Comparison of ENCODE assay signal across 8 cellular contexts in the genomic region with DNA sequence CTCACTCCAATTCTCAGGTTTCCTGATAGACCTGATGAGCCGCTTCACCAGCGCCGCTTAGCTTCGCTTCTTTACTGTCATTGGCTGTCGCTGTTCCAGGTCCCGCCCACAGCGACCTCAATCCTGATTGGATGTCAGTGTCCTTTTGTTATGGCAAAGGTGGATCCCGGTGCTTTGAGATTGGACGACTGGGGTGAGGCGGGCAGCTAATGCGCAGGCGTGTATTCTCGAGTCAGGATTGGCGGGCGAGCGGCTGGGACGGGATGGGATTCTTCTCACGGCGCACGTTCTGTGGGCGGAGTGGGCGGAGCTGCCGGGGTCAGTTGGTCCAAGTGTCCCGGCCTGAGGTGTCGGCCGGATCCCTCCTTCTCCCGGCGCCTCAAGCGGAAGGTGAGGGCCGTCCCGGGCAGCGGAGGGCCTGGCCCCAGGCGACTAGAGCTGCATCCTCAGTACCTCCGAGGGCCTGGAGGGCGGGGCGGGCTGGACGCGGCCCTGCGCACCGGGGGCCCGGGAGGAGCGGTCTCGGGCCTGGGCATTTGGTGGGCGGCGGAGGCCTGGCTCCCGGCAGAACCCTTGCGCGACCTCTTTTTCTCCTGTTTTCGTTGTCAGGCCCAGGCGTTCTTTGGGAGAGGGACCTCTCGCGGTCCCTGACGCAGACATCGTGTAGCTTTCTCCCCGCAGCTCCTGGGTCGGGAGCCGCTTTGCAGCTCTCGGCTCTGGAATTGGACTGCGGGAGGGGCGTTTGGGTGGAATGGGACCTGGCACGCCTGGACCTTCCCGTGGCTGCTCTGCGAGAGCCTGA. TPM values are rescaled to one million over a fixed set of nuclear protein-coding genes. Genes with fewer than 3 reads are reported as not detected.
A peak's percentile ranks its signal among the peaks of the same experiment; 100 is the strongest.
DNase-seq lines count a peak whose midpoint lies in the region; ATAC-seq and TF ChIP-seq lines count a peak whose summit lies in the region.

SCOC (plus strand) TSS at position 319 of the 802 bp plus-strand sequence. CDS start 5,525 bp downstream, outside the sequence.

- no peaks in the 10 kb centered on the region for H3K27me3 Mint-ChIP-seq in CD14-positive monocyte (ENCODE audit: low read depth in 3 of 3)
- H3K27me3 Mint-ChIP-seq in activated CD8-positive, alpha-beta T cell treated with anti-CD3 and anti-CD28 coated beads for 36 hours = no peaks in the 10 kb centered on the region

- DNase-seq in CD14-positive monocyte (ENCODE audit: low spot score) (peak; percentile 98), NCI-H82 (lab: John Stamatoyannopoulos, UW) (peak; percentile 99), ecto neural progenitor cell (ENCODE audit: low spot score) (peak; percentile 99), lower leg skin (ENCODE audit: low spot score in 2 of 2) (peak; percentile 100)
- peak; percentile 99 for DNase-seq in activated CD8-positive, alpha-beta T cell treated with anti-CD3 and anti-CD28 coated beads for 36 hours
- DNase-seq in stimulated activated CD4-positive, alpha-beta T cell treated with anti-CD3 and anti-CD28 coated beads, Interleukin-4, amount 100 ng/mL, for 48 hours (ENCODE audit: low read depth in 2 of 2) = peak; percentile 92 to 97

- H3K4me3 ChIP-seq in lower leg skin (ENCODE audit: low read depth, poor library complexity, severe bottlenecking) = peak within 1 kb of the TSS; percentile 95

- no peaks in the 10 kb centered on the region for H3K9me3 Mint-ChIP-seq in CD14-positive monocyte
- H3K9me3 Mint-ChIP-seq in activated CD8-positive, alpha-beta T cell treated with anti-CD3 and anti-CD28 coated beads for 36 hours = no peaks in the 10 kb centered on the region

- TF ChIP-seq CTCF in CD14-positive monocyte (IDR thresholded peaks at IDR 0.05) = no peak
- TF ChIP-seq CTCF in activated CD8-positive, alpha-beta T cell treated with anti-CD3 and anti-CD28 coated beads for 36 hours (IDR thresholded peaks at IDR 0.05) = no peak
- TF ChIP-seq CTCF in lower leg skin (IDR thresholded peaks at IDR 0.05) = no peak

- no peaks in the 10 kb centered on the region for H3K36me3 Mint-ChIP-seq in CD14-positive monocyte
- H3K36me3 Mint-ChIP-seq in activated CD8-positive, alpha-beta T cell treated with anti-CD3 and anti-CD28 coated beads for 36 hours (ENCODE audit: low read depth) = peaks cover 2% of the 10 kb centered on the region

- H3K4me3 Mint-ChIP-seq in CD14-positive monocyte = no peak within 1 kb of the TSS
- H3K4me3 Mint-ChIP-seq in activated CD8-positive, alpha-beta T cell treated with anti-CD3 and anti-CD28 coated beads for 36 hours = no peak within 1 kb of the TSS

- POLR2A ChIA-PET in activated CD8-positive, alpha-beta T cell treated with anti-CD3 and anti-CD28 coated beads for 36 hours (lab: Charles Lee) = interaction anchor here (2.1 kb wide), 1 partner anchor 10 kb away, joined by 6 read pairs; no protein-coding TSS in a partner anchor

- CTCF ChIA-PET in activated CD8-positive, alpha-beta T cell treated with anti-CD3 and anti-CD28 coated beads for 36 hours (lab: Charles Lee) = interaction anchor here (0.7 to 6.2 kb wide), 13 partner anchors 9 to 716 kb away, joined by 3 to 64 read pairs (median 5); partner anchors contain the start of genes CLGN and ELMOD2

- intact Hi-C loops in CD14-positive monocyte (cut with micrococcal nuclease) (loop anchor here in 1 of 2 donors (5.0 kb wide), 1 partner anchor 149 kb away; the partner anchor contains the start of gene ELMOD2), lower leg skin (cut with DNase I; ENCODE audit: low total_unique reads) (no loop called here)
- intact Hi-C loops in activated CD8-positive, alpha-beta T cell treated with anti-CD3 and anti-CD28 coated beads for 36 hours (cut with micrococcal nuclease) = no loop called here

- WGBS in lower leg skin, 2 donors = 0% methylated on average over 49 to 54 of the region's 63 CpGs

- ATAC-seq in GM19397 (IDR thresholded peaks at IDR 0.05; ENCODE audit: unreplicated experiment) = peak; percentile 95
- ATAC-seq in HG03571 (IDR thresholded peaks at IDR 0.05; ENCODE audit: unreplicated experiment) = peak; percentile 95
- ATAC-seq in activated CD8-positive, alpha-beta T cell treated with anti-CD3 and anti-CD28 coated beads for 36 hours = peak; percentile 97

- peak within 1 kb of the TSS in 5 of 7 donors; percentile 28 to 82 (median 50) for H3K27ac Mint-ChIP-seq in CD14-positive monocyte
- H3K27ac Mint-ChIP-seq in activated CD8-positive, alpha-beta T cell treated with anti-CD3 and anti-CD28 coated beads for 36 hours = peak within 1 kb of the TSS; percentile 67

- peaks cover 22% of the 10 kb centered on the region for H3K4me1 Mint-ChIP-seq in CD14-positive monocyte
- H3K4me1 Mint-ChIP-seq in activated CD8-positive, alpha-beta T cell treated with anti-CD3 and anti-CD28 coated beads for 36 hours (ENCODE audit: low read depth) = peaks cover 39% of the 10 kb centered on the region

- TF ChIP-seq POLR2A in lower leg skin (IDR thresholded peaks at IDR 0.05) = no peak

RNA-seq across cellular contexts. Expression of gene SCOC, which starts in this region (rescaled TPM):
- 10 to 100 TPM; 21.2 to 22.6 TPM for polyA plus RNA-seq in CD14-positive monocyte
- 10 to 100 TPM; 44.6 to 44.7 TPM for total RNA-seq in activated CD8-positive, alpha-beta T cell treated with anti-CD3 and anti-CD28 coated beads for 36 hours
- total RNA-seq in lower leg skin = 10 to 100 TPM; 22.7 to 34.4 (median 26.8) TPM

Comparison
In these comparisons a context has a peak if more than half of its experiments do, and no peak if none do; other contexts are left out.
1. Peak in every context shown above with its lines: DNase-seq, ATAC-seq and H3K4me3 ChIP-seq.